ENCODE assay signal across 8 cellular contexts in genomic region chr5:96868603-96869371, GRCh38. TPM values are rescaled to one million over a fixed set of nuclear protein-coding genes. Genes with fewer than 3 reads are reported as not detected.
DNase-seq lines count a peak whose midpoint lies in the region; ATAC-seq and TF ChIP-seq lines count a peak whose summit lies in the region.

No MANE protein-coding gene starts in this region.

- H3K27me3 ChIP-seq in mammary epithelial cell (ENCODE audit: insufficient read depth, low read length) (no peaks in the 10 kb centered on the region), tibial nerve (no peaks in the 10 kb centered on the region)

- peak; percentile 68 for ATAC-seq in GM21360 (IDR thresholded peaks at IDR 0.05; ENCODE audit: unreplicated experiment)
- ATAC-seq in HG03460 (IDR thresholded peaks at IDR 0.05; ENCODE audit: unreplicated experiment), result peak; percentile 78

- no peak overlapping the region for H3K4me2 ChIP-seq in mammary epithelial cell (ENCODE audit: insufficient read depth, low read depth, low read length)

- H3K27ac ChIP-seq in mammary epithelial cell (ENCODE audit: insufficient read depth, low read depth, low read length), result no peak overlapping the region
- H3K27ac ChIP-seq in tibial nerve, result no peak overlapping the region

- BruUV-seq in mammary epithelial cell (replicated peaks; lab: Mats Ljungman, UMichigan), result no TSS peak

- 54% methylated on average over 6 of the region's 6 CpGs for WGBS in mammary epithelial cell (ENCODE audit: low coverage, missing lambda C conversion rate)
- 57 to 58% methylated on average over 6 of the region's 6 CpGs for WGBS in tibial nerve, 2 donors

- no peak for TF ChIP-seq POLR2A in tibial nerve (IDR thresholded peaks at IDR 0.05)

- H4K20me1 ChIP-seq in mammary epithelial cell (ENCODE audit: insufficient read depth, low read length), result no peaks in the 10 kb centered on the region

- TF ChIP-seq EP300 in tibial nerve (IDR thresholded peaks at IDR 0.05), result no peak

- no peak overlapping the region for H3K9ac ChIP-seq in mammary epithelial cell (ENCODE audit: insufficient read depth, low read length)

- H3K36me3 ChIP-seq in mammary epithelial cell (ENCODE audit: insufficient read depth, low read length) (no peaks in the 10 kb centered on the region), tibial nerve (no peaks in the 10 kb centered on the region)

- in situ Hi-C loops in mammary epithelial cell (cut with MboI; ENCODE audit: low sequenced_read_pairs in 2 of 2), result no loop called here

- H3K4me1 ChIP-seq in mammary epithelial cell (ENCODE audit: insufficient read depth, low read length) (peaks cover 13% of the 10 kb centered on the region), tibial nerve (peaks cover 0 to 15% (median 3%) of the 10 kb centered on the region in 4 donors)

- CTCF ChIA-PET in mammary epithelial cell (lab: Charles Lee; ENCODE audit: low non-redundant PET), result interaction anchor here (0.5 to 1.2 kb wide), 6 partner anchors 15 to 339 kb away, joined by 3 to 15 read pairs (median 4); partner anchors contain the start of gene LIX1

- H3K9me3 ChIP-seq in mammary epithelial cell (replicated peaks; ENCODE audit: insufficient read depth, low read length), result no peaks in the 10 kb centered on the region
- H3K9me3 ChIP-seq in tibial nerve, result no peaks in the 10 kb centered on the region

- H3K4me3 ChIP-seq in mammary epithelial cell (replicated peaks in 1 of 3; ENCODE audit: insufficient read depth in 1 of 3, low read depth in 2 of 3, low read length in 3 of 3) (no peak overlapping the region), tibial nerve (no peak overlapping the region)

- H3K79me2 ChIP-seq in mammary epithelial cell (ENCODE audit: insufficient read depth, low read length), result no peaks in the 10 kb centered on the region

- dilution Hi-C loops in mammary epithelial cell (cut with HindIII; ENCODE audit: low sequenced_read_pairs), result no loop called here

- TF ChIP-seq CTCF in mammary epithelial cell (conservative IDR thresholded peaks at IDR 0.05 in 1 of 2, IDR thresholded peaks at IDR 0.05 in 1 of 2; ENCODE audit: extremely low read depth in 1 of 2, insufficient read depth in 1 of 2, low read depth in 1 of 2, low read length in 2 of 2), result peak; percentile 99
- TF ChIP-seq CTCF in tibial nerve (IDR thresholded peaks at IDR 0.05), result peak; percentile 79 to 94 (median 85)

- DNase-seq in NCI-H510A treated with DMSO at 0.1 percent for 48 hours (lab: John Stamatoyannopoulos, UW) (peak; percentile 11), NCI-H510A (lab: John Stamatoyannopoulos, UW) (no peak), NOMO-1 treated with dmso at 0.1 percent for 144 hours (lab: John Stamatoyannopoulos, UW; ENCODE audit: unreplicated experiment) (peak; percentile 66), mammary epithelial cell (peak; percentile 57), kidney tubule cell (ENCODE audit: low spot score) (peak; percentile 75), tibial nerve (ENCODE audit: low spot score in 2 of 2) (peak in 1 of 2 donors; percentile 46)

- H2AFZ ChIP-seq in mammary epithelial cell (ENCODE audit: low read depth, low read length), result no peak overlapping the region

- intact Hi-C loops in mammary epithelial cell (cut with micrococcal nuclease), result loop anchor here (1.0 to 2.0 kb wide), 5 partner anchors 68 to 294 kb away; partner anchors contain the start of genes LIX1 and LNPEP

RNA-seq across cellular contexts. Expression of gene ERAP2, which starts 7.5 kb away (rescaled TPM):
- 10 to 100 TPM in 1 of 2 donors, 1 to 10 TPM in 1; 2.8 to 14.3 TPM for total RNA-seq in mammary epithelial cell
- polyA plus RNA-seq in mammary epithelial cell, result 41.6 TPM
- 73.1 TPM for polyA minus RNA-seq in mammary epithelial cell
- 10 to 100 TPM in 3 of 4 donors, 1 to 10 TPM in 1; 9.9 to 18.6 (median 12.2) TPM for total RNA-seq in tibial nerve
